Comparison of ENCODE assay signal across 8 cellular contexts in the genomic region with DNA sequence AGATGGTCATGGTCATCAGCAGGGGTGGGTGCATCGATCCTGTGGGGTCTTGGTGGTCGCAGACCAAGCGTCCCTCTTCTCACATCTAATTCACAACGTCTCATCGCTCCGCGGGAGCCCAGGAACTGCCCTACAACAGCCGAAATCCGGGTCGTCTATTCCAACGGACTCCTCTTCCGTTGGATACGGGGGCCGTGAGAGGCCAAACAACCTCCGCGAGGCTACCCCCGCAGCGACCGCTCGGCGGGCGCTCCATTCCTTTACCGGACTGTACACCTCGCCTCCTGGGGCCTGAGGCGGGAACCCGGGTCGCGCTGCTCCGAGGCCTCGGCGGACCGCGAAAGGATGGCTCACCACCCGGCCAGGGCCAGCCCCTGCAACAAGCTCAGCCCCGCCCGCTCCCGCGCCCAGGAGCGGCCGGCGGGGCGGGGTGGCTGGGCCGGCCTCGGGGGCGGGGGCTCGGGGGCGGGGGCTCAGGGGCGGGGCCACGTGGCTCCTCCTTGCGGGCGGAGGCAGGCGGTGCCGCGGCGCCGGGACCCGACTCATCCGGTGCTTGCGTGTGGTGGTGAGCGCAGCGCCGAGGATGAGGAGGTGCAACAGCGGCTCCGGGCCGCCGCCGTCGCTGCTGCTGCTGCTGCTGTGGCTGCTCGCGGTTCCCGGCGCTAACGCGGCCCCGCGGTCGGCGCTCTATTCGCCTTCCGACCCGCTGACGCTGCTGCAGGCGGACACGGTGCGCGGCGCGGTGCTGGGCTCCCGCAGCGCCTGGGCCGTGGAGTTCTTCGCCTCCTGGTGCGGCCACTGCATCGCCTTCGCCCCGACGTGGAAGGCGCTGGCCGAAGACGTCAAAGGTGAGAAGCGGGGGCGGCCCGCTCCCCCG. TPM values are rescaled to one million over a fixed set of nuclear protein-coding genes. Genes with fewer than 3 reads are reported as not detected.
DNase-seq lines count a peak whose midpoint lies in the region; ATAC-seq and TF ChIP-seq lines count a peak whose summit lies in the region.

A gene with protein sequence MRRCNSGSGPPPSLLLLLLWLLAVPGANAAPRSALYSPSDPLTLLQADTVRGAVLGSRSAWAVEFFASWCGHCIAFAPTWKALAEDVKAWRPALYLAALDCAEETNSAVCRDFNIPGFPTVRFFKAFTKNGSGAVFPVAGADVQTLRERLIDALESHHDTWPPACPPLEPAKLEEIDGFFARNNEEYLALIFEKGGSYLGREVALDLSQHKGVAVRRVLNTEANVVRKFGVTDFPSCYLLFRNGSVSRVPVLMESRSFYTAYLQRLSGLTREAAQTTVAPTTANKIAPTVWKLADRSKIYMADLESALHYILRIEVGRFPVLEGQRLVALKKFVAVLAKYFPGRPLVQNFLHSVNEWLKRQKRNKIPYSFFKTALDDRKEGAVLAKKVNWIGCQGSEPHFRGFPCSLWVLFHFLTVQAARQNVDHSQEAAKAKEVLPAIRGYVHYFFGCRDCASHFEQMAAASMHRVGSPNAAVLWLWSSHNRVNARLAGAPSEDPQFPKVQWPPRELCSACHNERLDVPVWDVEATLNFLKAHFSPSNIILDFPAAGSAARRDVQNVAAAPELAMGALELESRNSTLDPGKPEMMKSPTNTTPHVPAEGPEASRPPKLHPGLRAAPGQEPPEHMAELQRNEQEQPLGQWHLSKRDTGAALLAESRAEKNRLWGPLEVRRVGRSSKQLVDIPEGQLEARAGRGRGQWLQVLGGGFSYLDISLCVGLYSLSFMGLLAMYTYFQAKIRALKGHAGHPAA (plus strand): TSS at position 545 of the 877 bp plus-strand sequence. CDS start 39 bp downstream, at position 584.

- POLR2A ChIA-PET in naive thymus-derived CD4-positive, alpha-beta T cell (lab: Charles Lee) = interaction anchor here (0.8 to 2.6 kb wide), 9 partner anchors 9 to 446 kb away, joined by 3 to 13 read pairs (median 3); a partner anchor contains a TSS

- peaks cover 7% of the 10 kb centered on the region for H3K79me2 ChIP-seq in DND-41 (ENCODE audit: insufficient read depth, low read length)
- no peaks in the 10 kb centered on the region for H3K79me2 ChIP-seq in KMS-11 (ENCODE audit: insufficient read depth, low read depth)

- CTCF ChIA-PET in naive thymus-derived CD4-positive, alpha-beta T cell (lab: Charles Lee) = interaction anchor here (0.7 kb wide), 1 partner anchor 345 kb away, joined by 3 read pairs; no protein-coding TSS in a partner anchor

- H3K9me3 ChIP-seq in DND-41 (ENCODE audit: insufficient read depth, low read length, severe bottlenecking) = no peaks in the 10 kb centered on the region
- no peaks in the 10 kb centered on the region for H3K9me3 ChIP-seq in naive thymus-derived CD4-positive, alpha-beta T cell (ENCODE audit: control insufficient read depth in 2 of 3, low read length in 3 of 3)

- H3K27me3 ChIP-seq in DND-41 (ENCODE audit: insufficient read depth, low read length, poor library complexity) = no peaks in the 10 kb centered on the region
- no peaks in the 10 kb centered on the region for H3K27me3 ChIP-seq in KMS-11 (ENCODE audit: insufficient read depth, low read depth)
- H3K27me3 ChIP-seq in naive thymus-derived CD4-positive, alpha-beta T cell (ENCODE audit: control insufficient read depth in 2 of 2, insufficient read depth in 2 of 2, low read length in 2 of 2) = no peaks in the 10 kb centered on the region

- H4K20me1 ChIP-seq in DND-41 (ENCODE audit: insufficient read depth, low read length) (no peaks in the 10 kb centered on the region), KMS-11 (ENCODE audit: insufficient read depth) (no peaks in the 10 kb centered on the region)

- H3K27me3 Mint-ChIP-seq in naive thymus-derived CD4-positive, alpha-beta T cell = no peaks in the 10 kb centered on the region
- peaks cover 0 to 4% of the 10 kb centered on the region in 2 donors for H3K27me3 Mint-ChIP-seq in stimulated activated naive B cell treated with anti-CD40 and anti-IgM and Interleukin-4, amounts not matched to agents 10 μg/mL and 1 μg/mL and 100 μg/mL, for 72 hours

- peaks cover 0 to 5% (median 0%) of the 10 kb centered on the region in 5 donors for H3K36me3 Mint-ChIP-seq in naive thymus-derived CD4-positive, alpha-beta T cell
- H3K36me3 Mint-ChIP-seq in stimulated activated naive B cell treated with anti-CD40 and anti-IgM and Interleukin-4, amounts not matched to agents 10 μg/mL and 1 μg/mL and 100 μg/mL, for 72 hours = peaks cover 36 to 44% of the 10 kb centered on the region in 2 donors

- peak; percentile 28 for TF ChIP-seq CTCF in DND-41 (IDR thresholded peaks at IDR 0.05; ENCODE audit: borderline replicate concordance, extremely low read depth, low read length, poor library complexity, severe bottlenecking)
- no peak for TF ChIP-seq CTCF in KMS-11 (conservative IDR thresholded peaks at IDR 0.05; ENCODE audit: low read depth, low read length)

- H3K4me1 Mint-ChIP-seq in naive thymus-derived CD4-positive, alpha-beta T cell = peaks cover 24 to 46% (median 38%) of the 10 kb centered on the region in 7 donors
- H3K4me1 Mint-ChIP-seq in stimulated activated naive B cell treated with anti-CD40 and anti-IgM and Interleukin-4, amounts not matched to agents 10 μg/mL and 1 μg/mL and 100 μg/mL, for 72 hours = peaks cover 35 to 58% of the 10 kb centered on the region in 2 donors

- H3K9me3 Mint-ChIP-seq in naive thymus-derived CD4-positive, alpha-beta T cell = peaks cover 0 to 2% (median 0%) of the 10 kb centered on the region in 11 donors
- H3K9me3 Mint-ChIP-seq in stimulated activated naive B cell treated with anti-CD40 and anti-IgM and Interleukin-4, amounts not matched to agents 10 μg/mL and 1 μg/mL and 100 μg/mL, for 72 hours = no peaks in the 10 kb centered on the region

- H2AFZ ChIP-seq in DND-41 (ENCODE audit: low read depth, low read length) = peak within 1 kb of the TSS; percentile 98
- H2AFZ ChIP-seq in KMS-11 (ENCODE audit: low read depth) = peak within 1 kb of the TSS; percentile 89

- H3K4me3 Mint-ChIP-seq in naive thymus-derived CD4-positive, alpha-beta T cell = peak within 1 kb of the TSS; percentile 80 to 99 (median 91)
- H3K4me3 Mint-ChIP-seq in stimulated activated naive B cell treated with anti-CD40 and anti-IgM and Interleukin-4, amounts not matched to agents 10 μg/mL and 1 μg/mL and 100 μg/mL, for 72 hours = peak within 1 kb of the TSS; percentile 90 to 93

- intact Hi-C loops in naive thymus-derived CD4-positive, alpha-beta T cell (cut with micrococcal nuclease) = loop anchor here (1.0 to 10.0 kb wide), 14 partner anchors 73 to 1870 kb away; a partner anchor contains a TSS

- peak within 1 kb of the TSS; percentile 81 to 95 (median 86) for H3K27ac Mint-ChIP-seq in naive thymus-derived CD4-positive, alpha-beta T cell
- H3K27ac Mint-ChIP-seq in stimulated activated naive B cell treated with anti-CD40 and anti-IgM and Interleukin-4, amounts not matched to agents 10 μg/mL and 1 μg/mL and 100 μg/mL, for 72 hours = peak within 1 kb of the TSS; percentile 95

- H3K9ac ChIP-seq in DND-41 (ENCODE audit: low read depth, low read length) (peak within 1 kb of the TSS; percentile 84), KMS-11 (peak within 1 kb of the TSS; percentile 65)

- H3K4me3 ChIP-seq in DND-41 (ENCODE audit: low read depth in 1 of 2, low read length in 2 of 2) = peak within 1 kb of the TSS; percentile 65 to 90
- H3K4me3 ChIP-seq in KMS-11 (IDR thresholded peaks at IDR 0.05; ENCODE audit: insufficient read depth, low read depth, low read length) = peak within 1 kb of the TSS; percentile 92
- H3K4me3 ChIP-seq in naive thymus-derived CD4-positive, alpha-beta T cell (ENCODE audit: low read length) = peak within 1 kb of the TSS; percentile 94

- no peaks in the 10 kb centered on the region; the same call in 1 of the 2 replicates for H3K36me3 ChIP-seq in DND-41 (ENCODE audit: insufficient read depth, low read length)
- no peaks in the 10 kb centered on the region for H3K36me3 ChIP-seq in KMS-11 (ENCODE audit: insufficient read depth)
- H3K36me3 ChIP-seq in naive thymus-derived CD4-positive, alpha-beta T cell (ENCODE audit: control insufficient read depth in 2 of 3, insufficient read depth in 3 of 3, low read length in 3 of 3) = peaks cover 0 to 3% (median 0%) of the 10 kb centered on the region in 3 experiments

- H3K4me1 ChIP-seq in DND-41 (ENCODE audit: insufficient read depth, low read length) (peaks cover 34% of the 10 kb centered on the region), KMS-11 (ENCODE audit: low read depth, poor library complexity, severe bottlenecking) (peaks cover 12% of the 10 kb centered on the region)
- peaks cover 7 to 20% of the 10 kb centered on the region in 2 donors for H3K4me1 ChIP-seq in naive thymus-derived CD4-positive, alpha-beta T cell (ENCODE audit: control insufficient read depth in 2 of 2, insufficient read depth in 2 of 2, low read length in 2 of 2)

- peak; percentile 90 for DNase-seq in DND-41
- peak; percentile 96 for DNase-seq in RPMI8226
- DNase-seq in activated T-helper 1 cell treated with anti-CD3 and anti-CD28 coated beads, Interleukin-2, amount 50 U/mL, for 16 hours (ENCODE audit: low read depth in 1 of 2, low spot score in 1 of 2) = peak; percentile 72 to 84
- DNase-seq in fibroblast of gingiva (ENCODE audit: low read depth) = peak; percentile 89
- DNase-seq in naive thymus-derived CD4-positive, alpha-beta T cell = peak; percentile 81 to 89 (median 86)
- peak; percentile 83 for DNase-seq in stimulated activated naive B cell treated with anti-CD40 and anti-IgM and Interleukin-4, amounts not matched to agents 10 μg/mL and 1 μg/mL and 100 μg/mL, for 72 hours

- peak; percentile 92 for ATAC-seq in DND-41 (ENCODE audit: insufficient read depth, low read depth)
- peak; percentile 90 for ATAC-seq in GM21737 (IDR thresholded peaks at IDR 0.05; ENCODE audit: unreplicated experiment)
- ATAC-seq in naive thymus-derived CD4-positive, alpha-beta T cell = peak; percentile 97
- peak; percentile 80 to 81 for ATAC-seq in stimulated activated naive B cell treated with anti-CD40 and anti-IgM and Interleukin-4, amounts not matched to agents 10 μg/mL and 1 μg/mL and 100 μg/mL, for 72 hours (replicated peaks)

- H3K4me2 ChIP-seq in DND-41 (ENCODE audit: insufficient read depth, low read length) (peak within 1 kb of the TSS; percentile 99), KMS-11 (peak within 1 kb of the TSS; percentile 94)

- H3K27ac ChIP-seq in DND-41 (ENCODE audit: low read length) (peak within 1 kb of the TSS; percentile 99), KMS-11 (peak within 1 kb of the TSS; percentile 38)
- peak within 1 kb of the TSS; percentile 78 for H3K27ac ChIP-seq in naive thymus-derived CD4-positive, alpha-beta T cell (ENCODE audit: low read depth, low read length)

RNA-seq across cellular contexts. Expression of the gene that starts here (rescaled TPM):
- total RNA-seq in naive thymus-derived CD4-positive, alpha-beta T cell = 10 to 100 TPM; 22.1 to 55.6 (median 25.6) TPM
- polyA plus RNA-seq in naive thymus-derived CD4-positive, alpha-beta T cell = 10 to 100 TPM in 1 of 2 donors, 1 to 10 TPM in 1; 9.3 to 11.7 TPM

Comparison
In these comparisons a context has a peak if more than half of its experiments do, and no peak if none do; other contexts are left out.
1. Peak in every context shown above with its lines: DNase-seq, ATAC-seq, H3K4me3 ChIP-seq and H3K27ac ChIP-seq.
2. H3K27ac ChIP-seq: peak in every context shown above with its lines; median percentile 99 in DND-41; 78 in naive thymus-derived CD4-positive, alpha-beta T cell; 38 in KMS-11.